Comparison of ENCODE assay signal across 9 cellular contexts in genomic region chr19:1906985-1907562, GRCh38. TPM values are rescaled to one million over a fixed set of nuclear protein-coding genes. Genes with fewer than 3 reads are reported as not detected.
DNase-seq lines count a peak whose midpoint lies in the region; ATAC-seq lines count a peak whose summit lies in the region.
"Had no signal": no experiment of that assay in that cellular context is flagged by ENCODE, and none has a peak within 500 bp of the region (broad histone marks: within the 10 kb centered on the region; RNA-seq: fewer than 3 reads in every experiment).

No MANE protein-coding gene starts in this region.

- peaks cover 51% of the 10 kb centered on the region for H3K4me1 Mint-ChIP-seq in activated CD4-positive, alpha-beta T cell treated with anti-CD3 and anti-CD28 coated beads, Interleukin-2, amount 10 ng/mL, durations not matched to agents 7 days and 5 days

- ATAC-seq in GM18511 (IDR thresholded peaks at IDR 0.05; ENCODE audit: unreplicated experiment) = no peak

- DNase-seq in activated CD4-positive, alpha-beta T cell treated with anti-CD3 and anti-CD28 coated beads, Interleukin-2, amount 10 ng/mL, durations not matched to agents 7 days and 5 days = no peak
- no peak for DNase-seq in activated CD4-positive, alpha-beta T cell treated with anti-CD3 and anti-CD28 coated beads for 48 hours
- DNase-seq in substantia nigra (lab: John Stamatoyannopoulos, UW) (no peak), NCI-H774 (lab: John Stamatoyannopoulos, UW) (no peak)
- DNase-seq: activated CD8-positive, alpha-beta memory T cell treated with anti-CD3 and anti-CD28 coated beads, Interleukin-2, amount 50 U/mL, for 4 hours; dermis blood vessel endothelial cell; SK-N-SH had no signal

- H3K36me3 Mint-ChIP-seq in activated CD4-positive, alpha-beta T cell treated with anti-CD3 and anti-CD28 coated beads, Interleukin-2, amount 10 ng/mL, durations not matched to agents 7 days and 5 days (ENCODE audit: low read depth) = peaks cover 8% of the 10 kb centered on the region

- no peak overlapping the region for H3K4me3 ChIP-seq in endocrine pancreas (ENCODE audit: control insufficient read depth, insufficient read depth, low read length)

- H3K27ac Mint-ChIP-seq in activated CD4-positive, alpha-beta T cell treated with anti-CD3 and anti-CD28 coated beads, Interleukin-2, amount 10 ng/mL, durations not matched to agents 7 days and 5 days = peak overlapping the region; percentile 31

- no peaks in the 10 kb centered on the region for H3K9me3 ChIP-seq in endocrine pancreas (ENCODE audit: control insufficient read depth, low read length)
- H3K9me3 ChIP-seq: SK-N-SH had no signal

- POLR2A ChIA-PET in activated CD4-positive, alpha-beta T cell treated with anti-CD3 and anti-CD28 coated beads, Interleukin-2, amount 10 ng/mL, durations not matched to agents 7 days and 5 days (lab: Charles Lee) = no interaction called here

- no peaks in the 10 kb centered on the region for H3K27me3 Mint-ChIP-seq in activated CD4-positive, alpha-beta T cell treated with anti-CD3 and anti-CD28 coated beads, Interleukin-2, amount 10 ng/mL, durations not matched to agents 7 days and 5 days

- H3K9me3 Mint-ChIP-seq in activated CD4-positive, alpha-beta T cell treated with anti-CD3 and anti-CD28 coated beads, Interleukin-2, amount 10 ng/mL, durations not matched to agents 7 days and 5 days = no peaks in the 10 kb centered on the region

- peak overlapping the region; percentile 94 for H3K27ac ChIP-seq in substantia nigra (ENCODE audit: low read depth, low read length, poor library complexity, severe bottlenecking)

- H3K9ac ChIP-seq in endocrine pancreas (ENCODE audit: control insufficient read depth, insufficient read depth, low read length) = peak overlapping the region; percentile 38

- H3K36me3 ChIP-seq in endocrine pancreas (ENCODE audit: control insufficient read depth, insufficient read depth, low read length) = no peaks in the 10 kb centered on the region

- CTCF ChIA-PET in activated CD4-positive, alpha-beta T cell treated with anti-CD3 and anti-CD28 coated beads, Interleukin-2, amount 10 ng/mL, durations not matched to agents 7 days and 5 days (lab: Charles Lee) = interaction anchor here (1.0 kb wide), 1 partner anchor 14 kb away, joined by 3 read pairs; no protein-coding TSS in a partner anchor

- H3K4me3 Mint-ChIP-seq in activated CD4-positive, alpha-beta T cell treated with anti-CD3 and anti-CD28 coated beads, Interleukin-2, amount 10 ng/mL, durations not matched to agents 7 days and 5 days = peak overlapping the region; percentile 17

- no peaks in the 10 kb centered on the region for H3K4me1 ChIP-seq in endocrine pancreas (ENCODE audit: control insufficient read depth, insufficient read depth, low read length)

- H3K27me3 ChIP-seq in endocrine pancreas (ENCODE audit: control insufficient read depth, insufficient read depth, low read length) = no peaks in the 10 kb centered on the region

RNA-seq across cellular contexts. Expression of gene ADAT3, which starts 1.9 kb away (rescaled TPM):
- total RNA-seq in activated CD4-positive, alpha-beta T cell treated with anti-CD3 and anti-CD28 coated beads, Interleukin-2, amount 10 ng/mL, durations not matched to agents 7 days and 5 days = 10 to 100 TPM; 10.6 to 13.3 TPM

RNA-seq across cellular contexts. Expression of gene SCAMP4, which starts 1.9 kb away (rescaled TPM):
- 10 to 100 TPM; 27.5 to 37.9 TPM for total RNA-seq in activated CD4-positive, alpha-beta T cell treated with anti-CD3 and anti-CD28 coated beads, Interleukin-2, amount 10 ng/mL, durations not matched to agents 7 days and 5 days

RNA-seq across cellular contexts. Expression of gene ABHD17A, which starts 21.8 kb away (rescaled TPM):
- total RNA-seq in activated CD4-positive, alpha-beta T cell treated with anti-CD3 and anti-CD28 coated beads, Interleukin-2, amount 10 ng/mL, durations not matched to agents 7 days and 5 days = 100 to 1,000 TPM; 180 TPM

RNA-seq across cellular contexts. Expression of gene CSNK1G2, which starts 33.9 kb away (rescaled TPM):
- total RNA-seq in activated CD4-positive, alpha-beta T cell treated with anti-CD3 and anti-CD28 coated beads, Interleukin-2, amount 10 ng/mL, durations not matched to agents 7 days and 5 days = 100 to 1,000 TPM; 112 to 119 TPM

RNA-seq across cellular contexts. Expression of gene KLF16, which starts 43.7 kb away (rescaled TPM):
- total RNA-seq in activated CD4-positive, alpha-beta T cell treated with anti-CD3 and anti-CD28 coated beads, Interleukin-2, amount 10 ng/mL, durations not matched to agents 7 days and 5 days = 10 to 100 TPM; 24.0 to 25.5 TPM
